ENCODE assay signal across 28 cellular contexts in the genomic region with DNA sequence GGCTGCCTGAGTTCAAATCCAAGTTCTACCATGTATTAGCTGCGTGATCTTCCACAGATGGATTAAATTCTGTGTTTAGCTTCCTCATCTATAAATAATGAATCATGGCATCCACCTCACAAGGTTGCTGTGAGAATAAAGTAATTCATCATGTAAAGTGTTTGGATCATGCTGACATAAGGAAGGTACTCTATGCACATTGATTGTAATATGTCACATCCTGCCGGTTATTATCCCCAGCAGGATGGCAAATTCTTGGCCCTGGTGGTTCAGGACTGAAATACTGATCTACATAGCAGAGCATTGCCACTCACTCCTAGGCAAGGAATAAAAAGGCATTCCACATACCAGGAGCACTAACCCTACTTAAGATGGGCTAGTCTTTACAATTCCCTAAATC.
"Had no signal": no experiment of that assay in that cellular context is flagged by ENCODE, and none has a peak within 500 bp of the region (broad histone marks: within the 10 kb centered on the region; RNA-seq: fewer than 3 reads in every experiment).

No MANE protein-coding gene starts in this region.

- H3K27me3 Mint-ChIP-seq: activated B cell treated with CpG ODN at 0.5 μM for 24 hours; activated naive CD8-positive, alpha-beta T cell treated with anti-CD3 and anti-CD28 coated beads, Interleukin-2, amount 50 U/mL, for 24 hours had no signal

- H3K36me3 Mint-ChIP-seq: activated naive CD4-positive, alpha-beta T cell treated with anti-CD3 and anti-CD28 coated beads, Interleukin-2, amount 50 U/mL, for 24 hours; stimulated activated memory B cell treated with anti-CD40 and anti-IgM and Interleukin-4, amounts not matched to agents 10 μg/mL and 1 μg/mL and 100 μg/mL, for 72 hours had no signal

- H3K9me3 ChIP-seq: breast epithelium, esophagus squamous epithelium, heart right ventricle, ovary, psoas muscle, sigmoid colon, upper lobe of left lung, vagina had no signal

- DNase-seq: activated B cell treated with CpG ODN at 0.5 μM for 24 hours; activated CD4-positive, alpha-beta T cell treated with anti-CD3 and anti-CD28 coated beads, Interleukin-2, amount 50 U/mL, for 1 hour; activated CD8-positive, alpha-beta T cell treated with anti-CD3 and anti-CD28 coated beads for 36 hours; activated naive CD8-positive, alpha-beta T cell treated with anti-CD3 and anti-CD28 coated beads, Interleukin-2, amount 50 U/mL, for 24 hours; activated T-cell treated with anti-CD3 and anti-CD28 coated beads, Interleukin-2, amount 50 U/mL, for 4 hours; amygdala; dermis blood vessel endothelial cell; effector CD4-positive, alpha-beta T cell; esophagus squamous epithelium; foreskin melanocyte; heart right ventricle; mammary epithelial cell; nephron progenitor cell; ovary; psoas muscle; sigmoid colon; small intestine; stimulated activated CD4-positive, alpha-beta T cell treated with anti-CD3 and anti-CD28 coated beads, Interleukin-4, amount 100 ng/mL, for 24 hours; stimulated activated naive CD8-positive, alpha-beta T cell treated with anti-CD3 and anti-CD28 coated beads, Interleukin-15, amount 100 ng/mL, for 72 hours; substantia nigra; upper lobe of left lung had no signal

- FAIRE-seq: colon, small intestine had no signal

- ATAC-seq: activated CD8-positive, alpha-beta T cell treated with anti-CD3 and anti-CD28 coated beads for 36 hours; activated naive CD8-positive, alpha-beta T cell treated with anti-CD3 and anti-CD28 coated beads, Interleukin-2, amount 50 U/mL, for 24 hours; activated T-cell treated with anti-CD3 and anti-CD28 coated beads, Interleukin-2, amount 50 U/mL, for 4 hours; heart right ventricle; psoas muscle; stimulated activated memory B cell treated with anti-CD40 and anti-IgM and Interleukin-4, amounts not matched to agents 10 μg/mL and 1 μg/mL and 100 μg/mL, for 72 hours; stimulated activated naive CD8-positive, alpha-beta T cell treated with anti-CD3 and anti-CD28 coated beads, Interleukin-15, amount 100 ng/mL, for 72 hours had no signal

- H3K4me1 ChIP-seq: breast epithelium had no signal

- H3K27ac ChIP-seq: esophagus squamous epithelium, heart right ventricle, ovary, psoas muscle, sigmoid colon, upper lobe of left lung, vagina had no signal

- H3K27ac Mint-ChIP-seq: activated B cell treated with CpG ODN at 0.5 μM for 24 hours; activated CD8-positive, alpha-beta T cell treated with anti-CD3 and anti-CD28 coated beads for 36 hours; activated naive CD4-positive, alpha-beta T cell treated with anti-CD3 and anti-CD28 coated beads, Interleukin-2, amount 50 U/mL, for 24 hours; activated naive CD8-positive, alpha-beta T cell treated with anti-CD3 and anti-CD28 coated beads, Interleukin-2, amount 50 U/mL, for 24 hours; activated T-helper 2 cell treated with anti-CD3 and anti-CD28 coated beads, Interferon-gamma antibody, Interleukin-2, Interleukin-4, amounts not matched to agents 10 μg/mL and 5 μg/mL and 100 μg/mL, durations not matched to agents 14 hours and 24 hours and 36 hours; nephron progenitor cell; stimulated activated memory B cell treated with anti-CD40 and anti-IgM and Interleukin-4, amounts not matched to agents 10 μg/mL and 1 μg/mL and 100 μg/mL, for 72 hours; stimulated activated naive CD8-positive, alpha-beta T cell treated with anti-CD3 and anti-CD28 coated beads, Interleukin-15, amount 100 ng/mL, for 72 hours had no signal

- H3K4me1 Mint-ChIP-seq: activated B cell treated with CpG ODN at 0.5 μM for 24 hours; activated naive CD4-positive, alpha-beta T cell treated with anti-CD3 and anti-CD28 coated beads, Interleukin-2, amount 50 U/mL, for 24 hours; activated naive CD8-positive, alpha-beta T cell treated with anti-CD3 and anti-CD28 coated beads, Interleukin-2, amount 50 U/mL, for 24 hours; central memory CD8-positive, alpha-beta T cell; stimulated activated memory B cell treated with anti-CD40 and anti-IgM and Interleukin-4, amounts not matched to agents 10 μg/mL and 1 μg/mL and 100 μg/mL, for 72 hours; stimulated activated naive CD8-positive, alpha-beta T cell treated with anti-CD3 and anti-CD28 coated beads, Interleukin-15, amount 100 ng/mL, for 72 hours had no signal

- H3K9me3 Mint-ChIP-seq: activated B cell treated with CpG ODN at 0.5 μM for 24 hours; activated CD8-positive, alpha-beta T cell treated with anti-CD3 and anti-CD28 coated beads for 36 hours; activated naive CD4-positive, alpha-beta T cell treated with anti-CD3 and anti-CD28 coated beads, Interleukin-2, amount 50 U/mL, for 24 hours; activated naive CD8-positive, alpha-beta T cell treated with anti-CD3 and anti-CD28 coated beads, Interleukin-2, amount 50 U/mL, for 24 hours; activated T-cell treated with anti-CD3 and anti-CD28 coated beads, Interleukin-2, amount 50 U/mL, for 4 hours; activated T-helper 2 cell treated with anti-CD3 and anti-CD28 coated beads, Interferon-gamma antibody, Interleukin-2, Interleukin-4, amounts not matched to agents 10 μg/mL and 5 μg/mL and 100 μg/mL, durations not matched to agents 14 hours and 24 hours and 36 hours; central memory CD8-positive, alpha-beta T cell; stimulated activated memory B cell treated with anti-CD40 and anti-IgM and Interleukin-4, amounts not matched to agents 10 μg/mL and 1 μg/mL and 100 μg/mL, for 72 hours; stimulated activated naive CD8-positive, alpha-beta T cell treated with anti-CD3 and anti-CD28 coated beads, Interleukin-15, amount 100 ng/mL, for 72 hours had no signal

- H3K4me3 Mint-ChIP-seq: activated B cell treated with CpG ODN at 0.5 μM for 24 hours; activated CD8-positive, alpha-beta T cell treated with anti-CD3 and anti-CD28 coated beads for 36 hours; activated naive CD4-positive, alpha-beta T cell treated with anti-CD3 and anti-CD28 coated beads, Interleukin-2, amount 50 U/mL, for 24 hours; activated naive CD8-positive, alpha-beta T cell treated with anti-CD3 and anti-CD28 coated beads, Interleukin-2, amount 50 U/mL, for 24 hours; activated T-cell treated with anti-CD3 and anti-CD28 coated beads, Interleukin-2, amount 50 U/mL, for 4 hours; central memory CD8-positive, alpha-beta T cell; nephron progenitor cell; stimulated activated memory B cell treated with anti-CD40 and anti-IgM and Interleukin-4, amounts not matched to agents 10 μg/mL and 1 μg/mL and 100 μg/mL, for 72 hours; stimulated activated naive CD8-positive, alpha-beta T cell treated with anti-CD3 and anti-CD28 coated beads, Interleukin-15, amount 100 ng/mL, for 72 hours had no signal

- H3K4me3 ChIP-seq: breast epithelium, esophagus squamous epithelium, heart right ventricle, ovary, psoas muscle, sigmoid colon, upper lobe of left lung, vagina had no signal
